ENCODE assay signal across 29 cellular contexts in the genomic region with DNA sequence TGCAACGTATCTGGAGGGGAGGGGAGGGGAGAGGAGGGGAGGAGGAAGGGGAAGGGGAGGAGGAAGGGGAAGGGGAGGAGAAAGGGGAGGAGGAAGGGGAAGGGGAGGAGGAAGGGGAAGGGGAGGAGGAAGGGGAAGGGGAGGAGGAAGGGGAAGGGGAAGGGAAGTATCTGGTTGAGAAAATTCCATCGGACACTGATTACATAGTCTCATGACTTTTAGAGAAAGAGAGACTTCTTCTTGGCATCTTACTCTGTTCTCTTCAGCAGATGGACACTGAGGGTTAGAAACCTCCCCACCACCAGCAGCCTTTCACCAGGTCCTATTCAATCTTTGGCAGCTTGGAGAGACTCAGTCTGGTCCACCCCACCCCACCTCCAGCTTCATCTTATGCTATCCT.
DNase-seq lines count a peak whose midpoint lies in the region; ATAC-seq, FAIRE-seq and TF ChIP-seq lines count a peak whose summit lies in the region.
"Had no signal": no experiment of that assay in that cellular context is flagged by ENCODE, and none has a peak within 500 bp of the region (broad histone marks: within the 10 kb centered on the region; RNA-seq: fewer than 3 reads in every experiment).

No MANE protein-coding gene starts in this region.

- DNase-seq in HepG2 (ENCODE audit: low spot score) (no peak), right lobe of liver (no peak), kidney (no peak), GF-D8 (lab: John Stamatoyannopoulos, UW) (no peak), NCI-H82 treated with DMSO at 0.1 percent for 48 hours (lab: John Stamatoyannopoulos, UW; ENCODE audit: unreplicated experiment) (no peak), mucosa of gallbladder (ENCODE audit: low spot score) (no peak)
- DNase-seq: 8988T; activated CD4-positive, alpha-beta memory T cell treated with anti-CD3 and anti-CD28 coated beads for 36 hours; activated CD8-positive, alpha-beta memory T cell treated with anti-CD3 and anti-CD28 coated beads, Interleukin-2, amount 50 U/mL, for 4 hours; activated naive CD4-positive, alpha-beta T cell treated with anti-CD3 and anti-CD28 coated beads, Interleukin-2, amount 10 ng/mL, durations not matched to agents 7 days and 5 days; CD4-positive, CD25-positive, alpha-beta regulatory T cell; DMS 273 treated with DMSO at 0.1 percent for 48 hours; effector memory CD8-positive, alpha-beta T cell; NCI-H1694 treated with DMSO at 0.1 percent for 48 hours; NCI-H2171; NCI-H510A; stimulated activated CD4-positive, alpha-beta T cell treated with anti-CD3 and anti-CD28 coated beads, Interleukin-1b, Interleukin-23, amount 100 ng/mL, for 48 hours; stimulated activated CD8-positive, alpha-beta memory T cell treated with anti-CD3 and anti-CD28 coated beads, Interleukin-4, amount 100 ng/mL, for 48 hours; T-helper 1 cell had no signal

- BruUV-seq in HepG2 (replicated peaks; lab: Mats Ljungman, UMichigan), result no TSS peak

- H3K36me3 ChIP-seq in HepG2 (replicated peaks in 1 of 2; ENCODE audit: control insufficient read depth in 1 of 2, insufficient read depth in 2 of 2, low read length in 2 of 2) (no peaks in the 10 kb centered on the region), right lobe of liver (no peaks in the 10 kb centered on the region), kidney (ENCODE audit: control insufficient read depth in 1 of 2, insufficient read depth in 2 of 2, low read length in 2 of 2) (no peaks in the 10 kb centered on the region)
- H3K36me3 ChIP-seq: SJSA1 had no signal

- TF ChIP-seq EP300 in HepG2 (IDR thresholded peaks at IDR 0.05; ENCODE audit: low read depth in 2 of 2, low read length in 2 of 2) (no peak), HepG2 (CRISPR knock-in tag; IDR thresholded peaks at IDR 0.05; ENCODE audit: borderline replicate concordance) (no peak)

- H2AFZ ChIP-seq in HepG2 (ENCODE audit: low read length), result no peak overlapping the region

- H3K79me2 ChIP-seq in HepG2 (ENCODE audit: insufficient read depth, low read length), result no peaks in the 10 kb centered on the region

- intact Hi-C loops in HepG2 (cut with micrococcal nuclease; ENCODE audit: unreplicated experiment), result no loop called here
- intact Hi-C loops in right lobe of liver (cut with DNase I), result no loop called here
- intact Hi-C loops in kidney (cut with DNase I), result no loop called here

- CTCF ChIA-PET in HepG2 (lab: Yijun Ruan, JAX; ENCODE audit: low intra/inter-chr PET ratio, low total read pairs), result no interaction called here

- ATAC-seq in HepG2 (no peak), right lobe of liver (no peak), HG02885 (IDR thresholded peaks at IDR 0.05; ENCODE audit: poor library complexity, unreplicated experiment) (no peak)
- ATAC-seq: activated CD4-positive, CD25-positive, alpha-beta regulatory T cell treated with anti-CD3 and anti-CD28 coated beads, Interleukin-2, amount 50 U/mL, for 24 hours; effector memory CD8-positive, alpha-beta T cell had no signal

- TF ChIP-seq CTCF in HepG2 (CRISPR knock-in tag; IDR thresholded peaks at IDR 0.05), result no peak
- TF ChIP-seq CTCF in right lobe of liver (IDR thresholded peaks at IDR 0.05), result no peak
- no peak for TF ChIP-seq CTCF in kidney (IDR thresholded peaks at IDR 0.05; ENCODE audit: borderline replicate concordance, extremely low read depth, insufficient read depth)

- FAIRE-seq in HepG2 (lab: Jason Lieb, UNC), result no peak
- FAIRE-seq in kidney (lab: Jason Lieb, UNC), result no peak
- FAIRE-seq: frontal cortex, GM12891, RCC 7860, TTC549 had no signal

- H4K20me1 ChIP-seq in HepG2 (ENCODE audit: insufficient read depth, low read length), result peaks cover 13% of the 10 kb centered on the region; the same call in 1 of the 2 replicates

- H3K27me3 ChIP-seq in HepG2 (ENCODE audit: control insufficient read depth in 1 of 2, insufficient read depth in 2 of 2, low read length in 2 of 2) (peaks cover 0 to 15% of the 10 kb centered on the region in 2 experiments; a peak in 2 of 5 replicates), right lobe of liver (no peaks in the 10 kb centered on the region)

- H3K27ac ChIP-seq in HepG2 (ENCODE audit: extremely low read length, insufficient read depth, low read length) (no peak overlapping the region), right lobe of liver (no peak overlapping the region), kidney (ENCODE audit: low read depth in 2 of 2, low read length in 2 of 2) (peak overlapping the region; percentile 49 to 59), skin epidermis (peak overlapping the region in 18 of 21 experiments; percentile 18 to 84 (median 64))
- H3K27ac ChIP-seq: HL-60, SJSA1 had no signal

- H3K4me3 ChIP-seq in HepG2 (replicated peaks in 1 of 3; ENCODE audit: insufficient read depth in 1 of 3, low read depth in 2 of 3, low read length in 3 of 3) (no peak overlapping the region), right lobe of liver (no peak overlapping the region), kidney (ENCODE audit: low read length in 2 of 2) (no peak overlapping the region), skin epidermis (no peak overlapping the region)
- H3K4me3 ChIP-seq: SJSA1, smooth muscle cell had no signal

- TF ChIP-seq RAD21 in HepG2 (CRISPR knock-in tag; IDR thresholded peaks at IDR 0.05), result no peak

- H3K4me1 ChIP-seq in HepG2 (ENCODE audit: insufficient read depth, low read length) (no peaks in the 10 kb centered on the region), right lobe of liver (no peaks in the 10 kb centered on the region), kidney (ENCODE audit: control insufficient read depth in 1 of 2, insufficient read depth in 1 of 2, low read depth in 1 of 2, low read length in 2 of 2) (peaks cover 0 to 4% of the 10 kb centered on the region in 2 donors)
- H3K4me1 ChIP-seq: SJSA1 had no signal

- no peak overlapping the region for H3K4me2 ChIP-seq in HepG2 (ENCODE audit: low read depth, low read length)

- POLR2A ChIA-PET in HepG2 (lab: Yijun Ruan, JAX), result no interaction called here

- in situ Hi-C loops in HepG2 (cut with HindIII; ENCODE audit: extremely low pct_ligation_motif_present, low pct_unique_long_range_greater_than_20kb), result no loop called here

- 47% methylated on average over 2 of the region's 2 CpGs for WGBS in HepG2 (ENCODE audit: low lambda C conversion rate)
- 72% methylated on average over 2 of the region's 2 CpGs for WGBS in right lobe of liver (ENCODE audit: insufficient coverage, low coverage, low lambda C conversion rate, missing lambda C conversion rate)

- TF ChIP-seq POLR2A in HepG2 (IDR thresholded peaks at IDR 0.05; ENCODE audit: insufficient read depth in 1 of 2, low read depth in 2 of 2, low read length in 2 of 2), result no peak
- no peak for TF ChIP-seq POLR2A in right lobe of liver (IDR thresholded peaks at IDR 0.05)

- H3K9ac ChIP-seq in HepG2 (ENCODE audit: insufficient read depth, low read depth, low read length), result no peak overlapping the region
- H3K9ac ChIP-seq in kidney (ENCODE audit: low read length in 2 of 2), result no peak overlapping the region

- H3K9me3 ChIP-seq in HepG2 (ENCODE audit: low read length) (no peaks in the 10 kb centered on the region), right lobe of liver (no peaks in the 10 kb centered on the region), kidney (ENCODE audit: control insufficient read depth in 1 of 2, low read length in 2 of 2) (no peaks in the 10 kb centered on the region)
- H3K9me3 ChIP-seq: SJSA1 had no signal

TF ChIP-seq in HepG2, 621 proteins besides CTCF, POLR2A, EP300 and RAD21:
- TF ChIP-seq ZNF136 (CRISPR knock-in tag; IDR thresholded peaks at IDR 0.05; ENCODE audit: low read depth) (no peak), PCBP1 (IDR thresholded peaks at IDR 0.05; ENCODE audit: borderline replicate concordance, low read depth, low read length) (0 out of 2 replicates have a peak, but pooled peaks have one; percentile 76), PCBP2 (optimal IDR thresholded peaks at IDR 0.05; ENCODE audit: low read depth, low read length, poor library complexity, severe bottlenecking) (peak; percentile 35), AGO2 (optimal IDR thresholded peaks at IDR 0.05; ENCODE audit: low read depth, low read length) (no peak), ZFAT (CRISPR knock-in tag; conservative IDR thresholded peaks at IDR 0.05) (no peak), ZKSCAN5 (CRISPR knock-in tag; IDR thresholded peaks at IDR 0.05) (no peak), HNRNPK (IDR thresholded peaks at IDR 0.05; ENCODE audit: low read depth, low read length, poor library complexity, severe bottlenecking) (peak; percentile 97)
- TF ChIP-seq, protein P1, sequence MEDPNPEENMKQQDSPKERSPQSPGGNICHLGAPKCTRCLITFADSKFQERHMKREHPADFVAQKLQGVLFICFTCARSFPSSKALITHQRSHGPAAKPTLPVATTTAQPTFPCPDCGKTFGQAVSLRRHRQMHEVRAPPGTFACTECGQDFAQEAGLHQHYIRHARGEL (CRISPR knock-in tag; IDR thresholded peaks at IDR 0.05), result no peak
- TF ChIP-seq, protein P2, sequence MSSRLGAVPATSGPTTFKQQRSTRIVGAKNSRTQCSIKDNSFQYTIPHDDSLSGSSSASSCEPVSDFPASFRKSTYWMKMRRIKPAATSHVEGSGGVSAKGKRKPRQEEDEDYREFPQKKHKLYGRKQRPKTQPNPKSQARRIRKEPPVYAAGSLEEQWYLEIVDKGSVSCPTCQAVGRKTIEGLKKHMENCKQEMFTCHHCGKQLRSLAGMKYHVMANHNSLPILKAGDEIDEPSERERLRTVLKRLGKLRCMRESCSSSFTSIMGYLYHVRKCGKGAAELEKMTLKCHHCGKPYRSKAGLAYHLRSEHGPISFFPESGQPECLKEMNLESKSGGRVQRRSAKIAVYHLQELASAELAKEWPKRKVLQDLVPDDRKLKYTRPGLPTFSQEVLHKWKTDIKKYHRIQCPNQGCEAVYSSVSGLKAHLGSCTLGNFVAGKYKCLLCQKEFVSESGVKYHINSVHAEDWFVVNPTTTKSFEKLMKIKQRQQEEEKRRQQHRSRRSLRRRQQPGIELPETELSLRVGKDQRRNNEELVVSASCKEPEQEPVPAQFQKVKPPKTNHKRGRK (CRISPR knock-in tag; IDR thresholded peaks at IDR 0.05), result no peak

Comparison
In these comparisons a context has a peak if more than half of its experiments do, and no peak if none do; other contexts are left out.
1. H3K27ac ChIP-seq: peak in kidney (2 of 2) and skin epidermis (18 of 21); none in HepG2 (single experiment) and right lobe of liver (0 of 3).